In the genomic region with DNA sequence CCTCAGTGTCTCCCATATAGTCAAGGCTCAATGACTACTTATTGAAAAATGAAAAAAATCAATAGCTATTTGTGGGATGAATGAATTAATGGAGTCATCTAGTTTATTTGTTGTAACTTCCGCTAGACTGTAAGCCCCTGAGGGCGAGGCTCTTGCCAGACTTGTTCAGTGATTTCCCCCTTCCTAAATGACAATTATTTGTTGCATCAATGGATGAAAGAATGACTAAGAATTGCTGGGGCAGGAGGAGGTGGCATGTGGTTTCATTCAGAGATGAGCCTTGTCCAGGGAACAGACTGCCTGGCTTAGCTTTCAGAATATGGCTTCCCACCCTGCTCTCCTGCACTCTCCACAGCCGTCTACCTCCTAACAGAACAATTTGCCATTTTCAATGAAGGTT, we compare ENCODE assay signal across 10 cellular contexts. TPM values are rescaled to one million over a fixed set of nuclear protein-coding genes. Genes with fewer than 3 reads are reported as not detected.
DNase-seq lines count a peak whose midpoint lies in the region; ATAC-seq and TF ChIP-seq lines count a peak whose summit lies in the region.
"Had no signal": no experiment of that assay in that cellular context is flagged by ENCODE, and none has a peak within 500 bp of the region (broad histone marks: within the 10 kb centered on the region; RNA-seq: fewer than 3 reads in every experiment).

No MANE protein-coding gene starts in this region.

- CTCF ChIA-PET in mammary epithelial cell (lab: Charles Lee; ENCODE audit: low non-redundant PET): no interaction called here

- no peaks in the 10 kb centered on the region for H3K9me3 ChIP-seq in mammary epithelial cell (replicated peaks; ENCODE audit: insufficient read depth, low read length)
- H3K9me3 ChIP-seq: left lung had no signal

- H3K9ac ChIP-seq in mammary epithelial cell (ENCODE audit: insufficient read depth, low read length) (no peak overlapping the region), rectal smooth muscle tissue (ENCODE audit: low read length) (no peak overlapping the region)

- TF ChIP-seq CTCF in mammary epithelial cell (conservative IDR thresholded peaks at IDR 0.05 in 1 of 2, IDR thresholded peaks at IDR 0.05 in 1 of 2; ENCODE audit: extremely low read depth in 1 of 2, insufficient read depth in 1 of 2, low read depth in 1 of 2, low read length in 2 of 2) (no peak), GM13977 (IDR thresholded peaks at IDR 0.05; ENCODE audit: extremely low read depth, insufficient read depth, missing control alignments) (no peak)

- H3K27ac ChIP-seq in mammary epithelial cell (ENCODE audit: insufficient read depth, low read depth, low read length) (peak overlapping the region; percentile 26), rectal smooth muscle tissue (ENCODE audit: low read depth, low read length) (peak overlapping the region; percentile 78)

- no TSS peak for BruUV-seq in mammary epithelial cell (replicated peaks; lab: Mats Ljungman, UMichigan)

- H3K79me2 ChIP-seq in mammary epithelial cell (ENCODE audit: insufficient read depth, low read length): peaks cover 39% of the 10 kb centered on the region

- H3K4me1 ChIP-seq in mammary epithelial cell (ENCODE audit: insufficient read depth, low read length) (peaks cover 20% of the 10 kb centered on the region), rectal smooth muscle tissue (ENCODE audit: control insufficient read depth, insufficient read depth, low read length) (peaks cover 9% of the 10 kb centered on the region)

- peak overlapping the region; percentile 98 for H2AFZ ChIP-seq in mammary epithelial cell (ENCODE audit: low read depth, low read length)

- H3K27me3 ChIP-seq in mammary epithelial cell (ENCODE audit: insufficient read depth, low read length) (no peaks in the 10 kb centered on the region), rectal smooth muscle tissue (ENCODE audit: control insufficient read depth, insufficient read depth, low read length) (no peaks in the 10 kb centered on the region)
- H3K27me3 ChIP-seq: left lung had no signal

- peak overlapping the region; percentile 89 for H3K4me2 ChIP-seq in mammary epithelial cell (ENCODE audit: insufficient read depth, low read depth, low read length)

- dilution Hi-C loops in mammary epithelial cell (cut with HindIII; ENCODE audit: low sequenced_read_pairs): loop anchor here (5.0 kb wide), 1 partner anchor 36 kb away; a partner anchor contains a TSS

- no peaks in the 10 kb centered on the region for H4K20me1 ChIP-seq in mammary epithelial cell (ENCODE audit: insufficient read depth, low read length)

- in situ Hi-C loops in mammary epithelial cell (cut with MboI; ENCODE audit: low sequenced_read_pairs in 2 of 2) (no loop called here), GM13977 (cut with MboI; ENCODE audit: low pct_unique_long_range_greater_than_20kb, low sequenced_read_pairs, unreplicated experiment) (no loop called here)

- intact Hi-C loops in mammary epithelial cell (cut with micrococcal nuclease): loop anchor here (5.0 kb wide), 1 partner anchor 39 kb away; no protein-coding TSS in a partner anchor

- DNase-seq in Daoy (ENCODE audit: low read depth) (peak; percentile 25), NCI-H146 (lab: John Stamatoyannopoulos, UW) (peak; percentile 38), mammary epithelial cell (peak; percentile 51), NCI-H1694 (lab: John Stamatoyannopoulos, UW) (no peak), GM13977 (ENCODE audit: low spot score) (no peak)
- DNase-seq: left lung had no signal

- 9% methylated on average over 3 of the region's 3 CpGs for WGBS in mammary epithelial cell (ENCODE audit: low coverage, missing lambda C conversion rate)

- H3K4me3 ChIP-seq in mammary epithelial cell (replicated peaks in 1 of 3; ENCODE audit: insufficient read depth in 1 of 3, low read depth in 2 of 3, low read length in 3 of 3): no peak overlapping the region
- no peak overlapping the region for H3K4me3 ChIP-seq in rectal smooth muscle tissue (ENCODE audit: low read length)

- H3K36me3 ChIP-seq in mammary epithelial cell (ENCODE audit: insufficient read depth, low read length) (peaks cover 7% of the 10 kb centered on the region), rectal smooth muscle tissue (ENCODE audit: control insufficient read depth, insufficient read depth, low read length) (no peaks in the 10 kb centered on the region)
- H3K36me3 ChIP-seq: left lung had no signal

- ATAC-seq in GM19395 (IDR thresholded peaks at IDR 0.05; ENCODE audit: unreplicated experiment) (no peak), GM19463 (IDR thresholded peaks at IDR 0.05; ENCODE audit: unreplicated experiment) (no peak)

RNA-seq across cellular contexts. Expression of a gene that starts 1.1 kb away (rescaled TPM):
- 85.1 and 128 TPM in 2 replicates for total RNA-seq in Daoy (2014; rRNA removed; shearing (Covaris generic))
- 100 to 1,000 TPM in 1 of 2 donors, 10 to 100 TPM in 1; 81.2 to 103 TPM for total RNA-seq in mammary epithelial cell
- 49.5 TPM for polyA plus RNA-seq in mammary epithelial cell
- polyA minus RNA-seq in mammary epithelial cell: 91.4 TPM

RNA-seq across cellular contexts. Expression of a gene that starts 11.6 kb away (rescaled TPM):
- total RNA-seq in Daoy (2014; rRNA removed; shearing (Covaris generic)): 26.1 and 44.4 TPM in 2 replicates
- 10 to 100 TPM; 13.7 to 75.4 TPM for total RNA-seq in mammary epithelial cell
- polyA plus RNA-seq in mammary epithelial cell: 39.1 TPM
- 9.7 TPM for polyA minus RNA-seq in mammary epithelial cell

RNA-seq across cellular contexts. Expression of a gene that starts 24.5 kb away (rescaled TPM):
- not detected in 2 replicates for total RNA-seq in Daoy (2014; rRNA removed; shearing (Covaris generic))
- total RNA-seq in mammary epithelial cell: not detected
- 0.01 TPM for polyA plus RNA-seq in mammary epithelial cell
- polyA minus RNA-seq in mammary epithelial cell: not detected
- total RNA-seq: SK-MEL-5 had no signal

RNA-seq across cellular contexts. Expression of a gene that starts 36.6 kb away (rescaled TPM):
- 82.4 and 127 TPM in 2 replicates for total RNA-seq in Daoy (2014; rRNA removed; shearing (Covaris generic))
- 100 to 1,000 TPM; 138 to 139 TPM for total RNA-seq in mammary epithelial cell
- polyA plus RNA-seq in mammary epithelial cell: 156 TPM
- 116 TPM for polyA minus RNA-seq in mammary epithelial cell

Comparison
In these comparisons a context has a peak if more than half of its experiments do, and no peak if none do; other contexts are left out.
1. DNase-seq: peak in Daoy (single experiment), NCI-H146 (single experiment) and mammary epithelial cell (single experiment); none in NCI-H1694 (single experiment) and GM13977 (single experiment).